Comparison of ENCODE assay signal across 29 cellular contexts in genomic region chr17:13490906-13491502, GRCh38.
DNase-seq lines count a peak whose midpoint lies in the region; ATAC-seq and TF ChIP-seq lines count a peak whose summit lies in the region.
"Had no signal": no experiment of that assay in that cellular context is flagged by ENCODE, and none has a peak within 500 bp of the region (broad histone marks: within the 10 kb centered on the region; RNA-seq: fewer than 3 reads in every experiment).

No MANE protein-coding gene starts in this region.

- H3K4me1 ChIP-seq in HEK293 (ENCODE audit: control insufficient read depth, insufficient read depth, low read length): no peaks in the 10 kb centered on the region
- no peaks in the 10 kb centered on the region for H3K4me1 ChIP-seq in mesenchymal stem cell (ENCODE audit: control insufficient read depth, insufficient read depth, low read depth, low read length)
- H3K4me1 ChIP-seq: foreskin keratinocyte, heart right ventricle, parathyroid adenoma, right atrium auricular region, tibial nerve had no signal

- no peak overlapping the region for H3K9ac ChIP-seq in mesenchymal stem cell (ENCODE audit: low read length)
- H3K9ac ChIP-seq: parathyroid adenoma had no signal

- H4K8ac ChIP-seq in mesenchymal stem cell (ENCODE audit: low read length): no peak overlapping the region

- no peaks in the 10 kb centered on the region for H3K27me3 ChIP-seq in mesenchymal stem cell (ENCODE audit: control insufficient read depth in 1 of 2, insufficient read depth in 1 of 2, low read length in 2 of 2)
- H3K27me3 ChIP-seq: foreskin keratinocyte, heart right ventricle, MG63, right atrium auricular region, tibial nerve had no signal

- no peak overlapping the region for H2AK5ac ChIP-seq in mesenchymal stem cell (ENCODE audit: low read length, severe bottlenecking)

- H3K4ac ChIP-seq in mesenchymal stem cell (ENCODE audit: low read depth in 1 of 2, low read length in 2 of 2): no peak overlapping the region

- no peak overlapping the region for H3K4me3 Mint-ChIP-seq in T-helper 17 cell
- H3K4me3 Mint-ChIP-seq: activated B cell treated with CpG ODN at 0.5 μM for 24 hours; CD4-positive, CD25-positive, alpha-beta regulatory T cell; GM23338; IgD-negative memory B cell; neural crest cell had no signal

- H3K18ac ChIP-seq in mesenchymal stem cell (ENCODE audit: low read depth in 1 of 2, low read length in 2 of 2): no peak overlapping the region

- H2AFZ ChIP-seq in mesenchymal stem cell (ENCODE audit: low read depth, low read length): no peak overlapping the region
- H2AFZ ChIP-seq: GM23338, parathyroid adenoma had no signal

- H3K4me1 Mint-ChIP-seq in T-helper 17 cell: no peaks in the 10 kb centered on the region
- H3K4me1 Mint-ChIP-seq: activated B cell treated with CpG ODN at 0.5 μM for 24 hours had no signal

- H3K23ac ChIP-seq in mesenchymal stem cell (ENCODE audit: low read length in 2 of 2): no peak overlapping the region

- ATAC-seq in T-helper 17 cell (no peak), HG03520 (IDR thresholded peaks at IDR 0.05; ENCODE audit: unreplicated experiment) (no peak), GM18907 (IDR thresholded peaks at IDR 0.05; ENCODE audit: unreplicated experiment) (no peak)
- ATAC-seq: foreskin keratinocyte, GM23338, heart right ventricle, left colon had no signal

- H3K4me2 ChIP-seq in mesenchymal stem cell (ENCODE audit: low read length, poor library complexity, severe bottlenecking): no peak overlapping the region
- H3K4me2 ChIP-seq: GM23338 had no signal

- no peak overlapping the region for H2BK5ac ChIP-seq in mesenchymal stem cell (ENCODE audit: low read depth, low read length, poor library complexity, severe bottlenecking)

- H4K91ac ChIP-seq in mesenchymal stem cell (ENCODE audit: low read length): no peak overlapping the region

- no peaks in the 10 kb centered on the region for H3K36me3 Mint-ChIP-seq in T-helper 17 cell (ENCODE audit: low read depth)
- H3K36me3 Mint-ChIP-seq: CD4-positive, CD25-positive, alpha-beta regulatory T cell; IgD-negative memory B cell had no signal

- H2BK15ac ChIP-seq in mesenchymal stem cell (ENCODE audit: low read depth, poor library complexity, severe bottlenecking): no peak overlapping the region

- POLR2A ChIA-PET in HEK293 (lab: Yijun Ruan, JAX): no interaction called here

- H3K79me1 ChIP-seq in mesenchymal stem cell (replicated peaks; ENCODE audit: low read length, poor library complexity, severe bottlenecking): no peaks in the 10 kb centered on the region

- H2BK12ac ChIP-seq in mesenchymal stem cell (ENCODE audit: low read length in 2 of 2): no peak overlapping the region

- DNase-seq in AG10803 (ENCODE audit: low read depth) (peak; percentile 20), T-helper 17 cell (no peak), kidney tubule cell (ENCODE audit: low spot score) (peak; percentile 22), mesenchymal stem cell (no peak), NCI-H510A (lab: John Stamatoyannopoulos, UW) (no peak)
- DNase-seq: activated B cell treated with CpG ODN at 0.5 μM for 24 hours; activated CD4-positive, alpha-beta T cell treated with anti-CD3 and anti-CD28 coated beads, Interleukin-2, amount 50 U/mL, for 4 hours; activated naive CD4-positive, alpha-beta T cell treated with Interleukin-2 at 50 U/mL for 16 hours; CD4-positive, CD25-positive, alpha-beta regulatory T cell; erythroblast; foreskin keratinocyte; heart right ventricle; left colon; mammary epithelial cell; MG63; NCI-H2029 treated with DMSO at 0.1 percent for 48 hours; NCI-H345; NCI-H82; stimulated activated CD4-positive, alpha-beta T cell treated with anti-CD3 and anti-CD28 coated beads, Interleukin-2, amount 100 ng/mL, for 24 hours; T1000 had no signal

- 0 out of 3 replicates have a peak, but pooled peaks cover 0 to 9% of the 10 kb centered on the region in 2 experiments for H3K36me3 ChIP-seq in HEK293 (ENCODE audit: control insufficient read depth in 2 of 2, insufficient read depth in 1 of 2, low read length in 2 of 2)
- H3K36me3 ChIP-seq in mesenchymal stem cell (ENCODE audit: control insufficient read depth in 1 of 2, insufficient read depth in 2 of 2, low read depth in 1 of 2, low read length in 2 of 2): peaks cover 0 to 26% of the 10 kb centered on the region in 2 experiments
- H3K36me3 ChIP-seq: heart right ventricle, MG63, right atrium auricular region, tibial nerve had no signal

- CTCF ChIA-PET in HEK293 (lab: Yijun Ruan, JAX): interaction anchor here (0.7 kb wide), 3 partner anchors 9 to 1076 kb away, joined by 3 read pairs; no protein-coding TSS in a partner anchor

- H3K27ac Mint-ChIP-seq in T-helper 17 cell: peak overlapping the region; percentile 72
- H3K27ac Mint-ChIP-seq: activated B cell treated with CpG ODN at 0.5 μM for 24 hours; CD4-positive, CD25-positive, alpha-beta regulatory T cell; GM23338; IgD-negative memory B cell had no signal

- H3K27ac ChIP-seq in HEK293 (ENCODE audit: extremely low read depth, low read depth, low read length) (no peak overlapping the region), mesenchymal stem cell (ENCODE audit: low read length, poor library complexity, severe bottlenecking) (no peak overlapping the region)
- H3K27ac ChIP-seq: foreskin keratinocyte, heart right ventricle, parathyroid adenoma, right atrium auricular region, tibial nerve had no signal

- no peak overlapping the region for H3K4me3 ChIP-seq in AG10803 (ENCODE audit: low read length)
- H3K4me3 ChIP-seq in HEK293 (ENCODE audit: low read depth, low read length): no peak overlapping the region
- H3K4me3 ChIP-seq in mesenchymal stem cell (ENCODE audit: insufficient read depth in 1 of 2, low read depth in 1 of 2, low read length in 2 of 2): no peak overlapping the region
- H3K4me3 ChIP-seq: GM23338, heart right ventricle, MG63, right atrium auricular region, tibial nerve had no signal

- no peak overlapping the region for H3K14ac ChIP-seq in mesenchymal stem cell (ENCODE audit: low read length in 2 of 2)

- H3K9me3 ChIP-seq in HEK293 (ENCODE audit: control insufficient read depth, insufficient read depth, low read depth, low read length) (no peaks in the 10 kb centered on the region), T-helper 17 cell (ENCODE audit: control insufficient read depth, low read length, poor library complexity, severe bottlenecking) (no peaks in the 10 kb centered on the region), mesenchymal stem cell (ENCODE audit: control insufficient read depth, low read length) (no peaks in the 10 kb centered on the region)
- H3K9me3 ChIP-seq: heart right ventricle, MG63, right atrium auricular region, tibial nerve had no signal

- H2BK120ac ChIP-seq in mesenchymal stem cell (ENCODE audit: low read depth, low read length): no peak overlapping the region

- no peak for TF ChIP-seq CTCF in AG10803 (conservative IDR thresholded peaks at IDR 0.05; ENCODE audit: low read length)
- no peak for TF ChIP-seq CTCF in HEK293 (tag by site-specific recombination; IDR thresholded peaks at IDR 0.05)

- 65% methylated on average over 4 of the region's 5 CpGs for WGBS in mesenchymal stem cell

- peaks cover 27% of the 10 kb centered on the region for H3K27me3 Mint-ChIP-seq in T-helper 17 cell

TF ChIP-seq in HEK293, 187 proteins besides CTCF, POLR2A, EP300 and RAD21:
- TF ChIP-seq ZBTB17 (tag by site-specific recombination; IDR thresholded peaks at IDR 0.05): 0 out of 2 replicates have a peak, but pooled peaks have one; percentile 30
- TF ChIP-seq ZNF23 (tag by site-specific recombination; IDR thresholded peaks at IDR 0.05; ENCODE audit: borderline replicate concordance): no peak

Comparison
In these comparisons a context has a peak if more than half of its experiments do, and no peak if none do; other contexts are left out.
1. DNase-seq: peak in AG10803 (single experiment) and kidney tubule cell (single experiment); none in T-helper 17 cell (0 of 3), mesenchymal stem cell (single experiment) and NCI-H510A (single experiment).